Comparison of ENCODE assay signal across 15 cellular contexts in the genomic region with DNA sequence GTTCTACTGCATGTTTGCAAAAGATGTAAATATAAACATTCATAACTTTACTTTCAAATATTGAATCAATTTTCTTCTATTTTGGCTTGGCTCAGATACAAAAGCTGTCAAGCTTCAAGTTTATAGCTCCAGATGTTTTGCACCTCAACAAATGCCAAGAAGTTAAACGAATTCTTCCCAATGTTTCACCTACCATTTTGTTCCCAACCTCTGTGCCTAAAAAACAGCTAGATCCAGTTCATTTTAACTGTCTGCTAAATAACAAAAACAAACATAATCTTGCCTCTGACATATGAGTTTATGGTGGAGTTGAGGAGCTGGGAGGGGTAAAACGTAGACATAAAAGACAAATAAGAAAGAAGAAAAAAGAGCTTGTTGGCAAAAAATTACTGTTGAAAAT.
DNase-seq lines count a peak whose midpoint lies in the region; ATAC-seq and TF ChIP-seq lines count a peak whose summit lies in the region.
"Had no signal": no experiment of that assay in that cellular context is flagged by ENCODE, and none has a peak within 500 bp of the region (broad histone marks: within the 10 kb centered on the region; RNA-seq: fewer than 3 reads in every experiment).

No MANE protein-coding gene starts in this region.

- no peak overlapping the region for H3K27ac Mint-ChIP-seq in type B pancreatic cell

- BruUV-seq in OCI-LY7 (replicated peaks; lab: Mats Ljungman, UMichigan) = no TSS peak

- ATAC-seq in HG03457 (IDR thresholded peaks at IDR 0.05; ENCODE audit: unreplicated experiment) = no peak
- ATAC-seq: HCT116 had no signal

- H3K9me3 Mint-ChIP-seq in type B pancreatic cell = no peaks in the 10 kb centered on the region
- H3K9me3 Mint-ChIP-seq: central memory CD8-positive, alpha-beta T cell had no signal

- POLR2A ChIA-PET in OCI-LY7 (lab: Charles Lee) = interaction anchor here (0.6 to 2.0 kb wide), 11 partner anchors 9 to 1102 kb away, joined by 3 to 9 read pairs (median 3); no protein-coding TSS in a partner anchor

- H3K9ac ChIP-seq in BLaER1 (no peak overlapping the region), Karpas-422 (ENCODE audit: low read length) (no peak overlapping the region), duodenal mucosa (ENCODE audit: low read depth in 1 of 2, low read length in 2 of 2) (peak overlapping the region in 1 of 2 donors; percentile 70)

- TF ChIP-seq CTCF in sigmoid colon (IDR thresholded peaks at IDR 0.05) (no peak), OCI-LY7 (conservative IDR thresholded peaks at IDR 0.05; ENCODE audit: low read length) (no peak), type B pancreatic cell (conservative IDR thresholded peaks at IDR 0.05) (no peak)

- H3K9me2 ChIP-seq in Karpas-422 (replicated peaks; ENCODE audit: insufficient read depth, low read length) = no peaks in the 10 kb centered on the region
- no peaks in the 10 kb centered on the region for H3K9me2 ChIP-seq in OCI-LY7 (ENCODE audit: insufficient read depth, low read length)

- H2AFZ ChIP-seq in Karpas-422 (ENCODE audit: low read length) (no peak overlapping the region), OCI-LY7 (ENCODE audit: low read length) (no peak overlapping the region)

- peaks cover 40% of the 10 kb centered on the region for H3K4me1 Mint-ChIP-seq in type B pancreatic cell (ENCODE audit: unreplicated experiment)

- WGBS in sigmoid colon, 2 donors = 15 to 53% methylated on average over 2 of the region's 2 CpGs

- H3K4me3 Mint-ChIP-seq in type B pancreatic cell = no peak overlapping the region
- H3K4me3 Mint-ChIP-seq: central memory CD8-positive, alpha-beta T cell had no signal

- intact Hi-C loops in sigmoid colon (cut with DNase I) = no loop called here
- intact Hi-C loops in OCI-LY7 (cut with micrococcal nuclease; ENCODE audit: unreplicated experiment) = no loop called here

- H4K20me1 ChIP-seq in BLaER1 = peaks cover 6% of the 10 kb centered on the region; the same call in 1 of the 2 replicates
- H4K20me1 ChIP-seq in Karpas-422 (ENCODE audit: insufficient read depth, low read depth, low read length) = no peaks in the 10 kb centered on the region; the same call in 1 of the 2 replicates
- no peaks in the 10 kb centered on the region for H4K20me1 ChIP-seq in OCI-LY7 (ENCODE audit: insufficient read depth, low read length)

- no peak for TF ChIP-seq POLR2A in sigmoid colon (IDR thresholded peaks at IDR 0.05)

- peak overlapping the region; percentile 51; the same call in 1 of the 2 replicates for H3K4me2 ChIP-seq in BLaER1
- peak overlapping the region; percentile 11 for H3K4me2 ChIP-seq in Karpas-422 (ENCODE audit: low read depth, low read length, poor library complexity, severe bottlenecking)
- H3K4me2 ChIP-seq in OCI-LY7 (ENCODE audit: low read length) = no peak overlapping the region

- DNase-seq in Karpas-422 (no peak), sigmoid colon (no peak), OCI-LY7 (ENCODE audit: low spot score) (no peak), type B pancreatic cell (ENCODE audit: extremely low spot score, unreplicated experiment) (no peak)
- DNase-seq: DMS53, islet precursor cell, NCI-H2029 treated with DMSO at 0.1 percent for 48 hours, NCI-H526 treated with DMSO at 0.1 percent for 48 hours, WERI-Rb-1 had no signal

- H3K36me3 Mint-ChIP-seq in type B pancreatic cell = peaks cover 3% of the 10 kb centered on the region

- H3K27ac ChIP-seq in BLaER1 (no peak overlapping the region), Karpas-422 (ENCODE audit: low read length) (peak overlapping the region; percentile 70), duodenal mucosa (ENCODE audit: low read depth, low read length) (no peak overlapping the region), sigmoid colon (peak overlapping the region; percentile 31 to 74 (median 54)), OCI-LY7 (ENCODE audit: low read depth, low read length, poor library complexity, severe bottlenecking) (no peak overlapping the region)
- H3K27ac ChIP-seq: WERI-Rb-1 had no signal

- no peaks in the 10 kb centered on the region for H3K36me3 ChIP-seq in BLaER1
- H3K36me3 ChIP-seq in Karpas-422 (ENCODE audit: insufficient read depth, low read length) = peaks cover 62% of the 10 kb centered on the region
- H3K36me3 ChIP-seq in duodenal mucosa (ENCODE audit: control insufficient read depth in 1 of 2, insufficient read depth in 2 of 2, low read length in 2 of 2) = peaks cover 0 to 3% of the 10 kb centered on the region in 2 donors
- H3K36me3 ChIP-seq in sigmoid colon = peaks cover 0 to 5% (median 0%) of the 10 kb centered on the region in 4 donors
- peaks cover 85% of the 10 kb centered on the region for H3K36me3 ChIP-seq in OCI-LY7 (ENCODE audit: insufficient read depth, low read length)
- H3K36me3 ChIP-seq: WERI-Rb-1 had no signal

- CTCF ChIA-PET in OCI-LY7 (lab: Charles Lee; ENCODE audit: unreplicated experiment) = interaction anchor here (1.1 kb wide), 1 partner anchor 68 kb away, joined by 3 read pairs; no protein-coding TSS in a partner anchor

- no peak for TF ChIP-seq EP300 in sigmoid colon (IDR thresholded peaks at IDR 0.05)

- H3K27me3 ChIP-seq in BLaER1 (no peaks in the 10 kb centered on the region), Karpas-422 (ENCODE audit: low read length) (no peaks in the 10 kb centered on the region), duodenal mucosa (ENCODE audit: control insufficient read depth in 1 of 2, insufficient read depth in 2 of 2, low read length in 2 of 2) (no peaks in the 10 kb centered on the region), sigmoid colon (no peaks in the 10 kb centered on the region)

- H3K4me1 ChIP-seq in BLaER1 (peaks cover 16% of the 10 kb centered on the region), Karpas-422 (ENCODE audit: low read length) (peaks cover 89% of the 10 kb centered on the region), duodenal mucosa (ENCODE audit: control insufficient read depth in 1 of 2, insufficient read depth in 2 of 2, low read length in 2 of 2) (peaks cover 22 to 31% of the 10 kb centered on the region in 2 donors), sigmoid colon (peaks cover 0 to 88% (median 73%) of the 10 kb centered on the region in 4 donors), OCI-LY7 (ENCODE audit: insufficient read depth, low read length, poor library complexity, severe bottlenecking) (peaks cover 40% of the 10 kb centered on the region)

- H3K9me3 ChIP-seq in BLaER1 (no peaks in the 10 kb centered on the region), Karpas-422 (ENCODE audit: low read length) (no peaks in the 10 kb centered on the region), duodenal mucosa (ENCODE audit: control insufficient read depth in 1 of 2, low read length in 2 of 2) (no peaks in the 10 kb centered on the region), sigmoid colon (no peaks in the 10 kb centered on the region), OCI-LY7 (ENCODE audit: low read length) (no peaks in the 10 kb centered on the region)

- H3K27me3 Mint-ChIP-seq in type B pancreatic cell = no peaks in the 10 kb centered on the region
- H3K27me3 Mint-ChIP-seq: central memory CD8-positive, alpha-beta T cell had no signal

- H3K4me3 ChIP-seq in BLaER1 = no peak overlapping the region
- H3K4me3 ChIP-seq in Karpas-422 (ENCODE audit: low read length) = no peak overlapping the region
- peak overlapping the region; percentile 51 to 54 for H3K4me3 ChIP-seq in duodenal mucosa (ENCODE audit: low read depth in 1 of 2, low read length in 2 of 2)
- H3K4me3 ChIP-seq in sigmoid colon = no peak overlapping the region
- H3K4me3 ChIP-seq in OCI-LY7 (ENCODE audit: low read depth, low read length, poor library complexity, severe bottlenecking) = no peak overlapping the region
- H3K4me3 ChIP-seq: skin epidermis had no signal

- H3K79me2 ChIP-seq in Karpas-422 (ENCODE audit: low read length) (peaks cover 95% of the 10 kb centered on the region), OCI-LY7 (ENCODE audit: insufficient read depth, low read depth, low read length) (peaks cover 26% of the 10 kb centered on the region; the same call in 1 of the 2 replicates)

Comparison
In these comparisons a context has a peak if more than half of its experiments do, and no peak if none do; other contexts are left out.
1. H3K27ac ChIP-seq: peak in Karpas-422 (single experiment) and sigmoid colon (4 of 4); none in BLaER1 (single experiment), duodenal mucosa (single experiment) and OCI-LY7 (single experiment).
2. H3K4me3 ChIP-seq: peak in duodenal mucosa (2 of 2); none in BLaER1 (single experiment), Karpas-422 (single experiment), sigmoid colon (0 of 4) and OCI-LY7 (single experiment).